In the genomic region with DNA sequence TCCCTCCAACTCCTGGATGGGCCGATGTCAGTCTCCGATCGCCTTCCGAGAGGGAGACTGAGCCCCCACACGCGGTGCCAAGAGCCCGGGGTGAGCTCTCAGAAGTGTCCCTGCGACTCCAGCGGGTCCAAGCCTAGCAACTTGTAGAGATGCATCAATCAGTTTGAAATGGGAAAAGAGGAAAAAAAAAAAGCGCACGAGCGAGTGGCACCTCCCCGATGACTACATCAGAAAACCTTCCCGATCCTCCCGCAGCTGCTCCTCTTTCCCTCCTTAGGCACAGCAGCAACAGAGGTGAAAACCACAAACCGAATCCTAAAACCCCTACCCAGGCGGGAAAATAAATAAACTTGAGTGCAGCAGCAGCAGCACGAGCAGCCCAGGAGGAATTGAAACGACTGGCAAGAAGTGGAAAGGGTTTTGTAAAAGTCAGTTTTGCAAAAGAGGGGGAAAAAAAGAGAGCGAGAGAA, we compare ENCODE assay signal across 8 cellular contexts. TPM values are rescaled to one million over a fixed set of nuclear protein-coding genes. Genes with fewer than 3 reads are reported as not detected.
DNase-seq lines count a peak whose midpoint lies in the region; ATAC-seq, FAIRE-seq and TF ChIP-seq lines count a peak whose summit lies in the region.

No MANE protein-coding gene starts in this region.

- peak overlapping the region; percentile 57 for H2AFZ ChIP-seq in mammary epithelial cell (ENCODE audit: low read depth, low read length)
- no peak overlapping the region for H2AFZ ChIP-seq in HepG2 (ENCODE audit: low read length)

- no peak for FAIRE-seq in HepG2 (lab: Jason Lieb, UNC)

- in situ Hi-C loops in mammary epithelial cell (cut with MboI; ENCODE audit: low sequenced_read_pairs in 2 of 2), result loop anchor here in 1 of 2 donors (10.0 to 25.0 kb wide), 3 partner anchors 209 to 387 kb away; no protein-coding TSS in a partner anchor
- in situ Hi-C loops in HepG2 (cut with HindIII; ENCODE audit: extremely low pct_ligation_motif_present, low pct_unique_long_range_greater_than_20kb), result no loop called here

- ATAC-seq in HepG2, result no peak

- TF ChIP-seq POLR2A in HepG2 (IDR thresholded peaks at IDR 0.05; ENCODE audit: insufficient read depth in 1 of 2, low read depth in 2 of 2, low read length in 2 of 2), result no peak

- no peaks in the 10 kb centered on the region for H3K27me3 ChIP-seq in mammary epithelial cell (ENCODE audit: insufficient read depth, low read length)
- peaks cover 0 to 39% of the 10 kb centered on the region in 2 experiments; a peak in 4 of 5 replicates for H3K27me3 ChIP-seq in HepG2 (ENCODE audit: control insufficient read depth in 1 of 2, insufficient read depth in 2 of 2, low read length in 2 of 2)

- DNase-seq in COLO668 (lab: John Stamatoyannopoulos, UW; ENCODE audit: unreplicated experiment) (peak; percentile 52), HFF-Myc (ENCODE audit: extremely low read depth, low read depth) (no peak), NCI-H82 (lab: John Stamatoyannopoulos, UW) (peak; percentile 72), mammary epithelial cell (peak; percentile 86), HepG2 (ENCODE audit: low spot score) (no peak), GM10248 (ENCODE audit: extremely low spot score) (no peak)
- DNase-seq in activated CD4-positive, alpha-beta T cell treated with anti-CD3 and anti-CD28 coated beads for 4 hours, result no peak

- peaks cover 24% of the 10 kb centered on the region for H3K4me1 ChIP-seq in mammary epithelial cell (ENCODE audit: insufficient read depth, low read length)
- peaks cover 15% of the 10 kb centered on the region for H3K4me1 ChIP-seq in HepG2 (ENCODE audit: insufficient read depth, low read length)

- H3K36me3 ChIP-seq in mammary epithelial cell (ENCODE audit: insufficient read depth, low read length), result no peaks in the 10 kb centered on the region
- H3K36me3 ChIP-seq in HepG2 (replicated peaks in 1 of 2; ENCODE audit: control insufficient read depth in 1 of 2, insufficient read depth in 2 of 2, low read length in 2 of 2), result no peaks in the 10 kb centered on the region

- H4K20me1 ChIP-seq in mammary epithelial cell (ENCODE audit: insufficient read depth, low read length) (no peaks in the 10 kb centered on the region), HepG2 (ENCODE audit: insufficient read depth, low read length) (no peaks in the 10 kb centered on the region)

- BruUV-seq in mammary epithelial cell (replicated peaks; lab: Mats Ljungman, UMichigan), result no TSS peak
- no TSS peak for BruUV-seq in HepG2 (replicated peaks; lab: Mats Ljungman, UMichigan)

- no peak for TF ChIP-seq RAD21 in HepG2 (CRISPR knock-in tag; IDR thresholded peaks at IDR 0.05)

- peaks cover 49% of the 10 kb centered on the region for H3K79me2 ChIP-seq in mammary epithelial cell (ENCODE audit: insufficient read depth, low read length)
- H3K79me2 ChIP-seq in HepG2 (ENCODE audit: insufficient read depth, low read length), result no peaks in the 10 kb centered on the region

- no peaks in the 10 kb centered on the region for H3K9me3 ChIP-seq in mammary epithelial cell (replicated peaks; ENCODE audit: insufficient read depth, low read length)
- H3K9me3 ChIP-seq in HepG2 (ENCODE audit: low read length), result no peaks in the 10 kb centered on the region

- H3K27ac ChIP-seq in mammary epithelial cell (ENCODE audit: insufficient read depth, low read depth, low read length), result peak overlapping the region; percentile 87
- H3K27ac ChIP-seq in HepG2 (ENCODE audit: extremely low read length, insufficient read depth, low read length), result no peak overlapping the region
- H3K27ac ChIP-seq in temporal lobe (ENCODE audit: low read depth, low read length), result peak overlapping the region; percentile 44

- TF ChIP-seq EP300 in HepG2 (IDR thresholded peaks at IDR 0.05; ENCODE audit: low read depth in 2 of 2, low read length in 2 of 2) (no peak), HepG2 (CRISPR knock-in tag; IDR thresholded peaks at IDR 0.05; ENCODE audit: borderline replicate concordance) (no peak)

- POLR2A ChIA-PET in HepG2 (lab: Yijun Ruan, JAX) (no interaction called here), GM10248 (lab: Yijun Ruan, JAX) (no interaction called here)

- dilution Hi-C loops in mammary epithelial cell (cut with HindIII; ENCODE audit: low sequenced_read_pairs), result loop anchor here (25.0 kb wide), 1 partner anchor 209 kb away; no protein-coding TSS in a partner anchor

- H3K9ac ChIP-seq in mammary epithelial cell (ENCODE audit: insufficient read depth, low read length) (peak overlapping the region; percentile 89), HepG2 (ENCODE audit: insufficient read depth, low read depth, low read length) (no peak overlapping the region)

- no peak for TF ChIP-seq CTCF in HFF-Myc (IDR thresholded peaks at IDR 0.05; ENCODE audit: low read depth, low read length, missing control alignments)
- no peak for TF ChIP-seq CTCF in mammary epithelial cell (conservative IDR thresholded peaks at IDR 0.05 in 1 of 2, IDR thresholded peaks at IDR 0.05 in 1 of 2; ENCODE audit: extremely low read depth in 1 of 2, insufficient read depth in 1 of 2, low read depth in 1 of 2, low read length in 2 of 2)
- no peak for TF ChIP-seq CTCF in HepG2 (CRISPR knock-in tag; IDR thresholded peaks at IDR 0.05)
- TF ChIP-seq CTCF in GM10248 (IDR thresholded peaks at IDR 0.05; ENCODE audit: control extremely low read depth, extremely low read depth, low read depth, missing control alignments), result no peak

- H3K4me3 ChIP-seq in HFF-Myc (replicated peaks; ENCODE audit: low read depth, low read length) (peak overlapping the region; percentile 30), mammary epithelial cell (replicated peaks in 1 of 3; ENCODE audit: insufficient read depth in 1 of 3, low read depth in 2 of 3, low read length in 3 of 3) (peak overlapping the region; percentile 75 to 92 (median 84)), HepG2 (replicated peaks in 1 of 3; ENCODE audit: insufficient read depth in 1 of 3, low read depth in 2 of 3, low read length in 3 of 3) (peak overlapping the region in 1 of 3 experiments; percentile 71; a peak in 2 of 6 replicates)

- CTCF ChIA-PET in mammary epithelial cell (lab: Charles Lee; ENCODE audit: low non-redundant PET) (no interaction called here), HepG2 (lab: Yijun Ruan, JAX; ENCODE audit: low intra/inter-chr PET ratio, low total read pairs) (no interaction called here), GM10248 (lab: Yijun Ruan, JAX) (interaction anchor here (1.2 kb wide), 1 partner anchor 19 kb away, joined by 4 read pairs; no protein-coding TSS in a partner anchor)

- intact Hi-C loops in mammary epithelial cell (cut with micrococcal nuclease), result loop anchor here (1.0 to 10.0 kb wide), 8 partner anchors 114 to 1217 kb away; no protein-coding TSS in a partner anchor
- intact Hi-C loops in HepG2 (cut with micrococcal nuclease; ENCODE audit: unreplicated experiment), result loop anchor here (5.0 to 10.0 kb wide), 2 partner anchors 673 to 1404 kb away; no protein-coding TSS in a partner anchor

- H3K4me2 ChIP-seq in mammary epithelial cell (ENCODE audit: insufficient read depth, low read depth, low read length) (peak overlapping the region; percentile 92), HepG2 (ENCODE audit: low read depth, low read length) (peak overlapping the region; percentile 89; the same call in 1 of the 2 replicates)

- 0% methylated on average over 8 of the region's 20 CpGs for WGBS in mammary epithelial cell (ENCODE audit: low coverage, missing lambda C conversion rate)
- 42% methylated on average over 19 of the region's 20 CpGs for WGBS in HepG2 (ENCODE audit: low lambda C conversion rate)

RNA-seq across cellular contexts. Expression of a gene that starts 1.0 kb away (rescaled TPM):
- total RNA-seq in mammary epithelial cell (10 to 100 TPM; 21.6 to 27.8 TPM), HepG2 (2016; rRNA removed; fragmentation: Illumina TruSeq; extraction: Trizol) (not detected in 2 replicates), temporal lobe (17.0 TPM)
- polyA plus RNA-seq in mammary epithelial cell (7.5 TPM), HepG2 (2011; rRNA removed) (not detected in 2 replicates)
- polyA minus RNA-seq in mammary epithelial cell, result 159 TPM
- not detected in 2 replicates for total RNA-seq in HepG2 (2016; cell fraction: cytosol; rRNA removed; fragmentation: Illumina TruSeq; extraction: Trizol; ENCODE audit: low read depth)
- not detected in 2 replicates for total RNA-seq in HepG2 (2016; cell fraction: insoluble cytoplasmic fraction; rRNA removed; fragmentation: Illumina TruSeq; extraction: Trizol)
- total RNA-seq in HepG2 (2016; cell fraction: membrane; rRNA removed; fragmentation: Illumina TruSeq; extraction: Trizol), result not detected in 2 replicates
- total RNA-seq in HepG2 (2016; cell fraction: nucleus; rRNA removed; fragmentation: Illumina TruSeq; extraction: Trizol), result not detected in 2 replicates
- polyA plus RNA-seq in HepG2 (2011; cell fraction: cytosol; rRNA removed), result not detected in 2 replicates
- polyA plus RNA-seq in HepG2 (2011; cell fraction: nucleus; rRNA removed), result not detected in 2 replicates
- not detected in 2 replicates for polyA plus RNA-seq in HepG2 (2012)
- polyA plus RNA-seq in HepG2 (2016; cell fraction: cytosol; fragmentation: Illumina TruSeq; extraction: Trizol; ENCODE audit: low read depth), result not detected in 2 replicates
- polyA plus RNA-seq in HepG2 (2016; cell fraction: insoluble cytoplasmic fraction; fragmentation: Illumina TruSeq; extraction: Trizol; ENCODE audit: low read depth), result not detected in 2 replicates
- polyA plus RNA-seq in HepG2 (2016; cell fraction: membrane; fragmentation: Illumina TruSeq; extraction: Trizol; ENCODE audit: low read depth), result not detected in 2 replicates
- not detected in 2 replicates for polyA plus RNA-seq in HepG2 (2016; cell fraction: nucleus; fragmentation: Illumina TruSeq; extraction: Trizol; ENCODE audit: insufficient read depth, low read depth)
- 9.8 TPM in 1 of 2 replicates, not detected in the other for polyA minus RNA-seq in HepG2 (2011; rRNA and poly(A)+ RNA removed; ENCODE audit: low replicate concordance)
- not detected in 2 replicates for polyA minus RNA-seq in HepG2 (2011; cell fraction: cytosol; rRNA and poly(A)+ RNA removed)
- polyA minus RNA-seq in HepG2 (2011; cell fraction: nucleus; rRNA and poly(A)+ RNA removed), result not detected in 2 replicates

Comparison
In these comparisons a context has a peak if more than half of its experiments do, and no peak if none do; other contexts are left out.
1. DNase-seq: peak in COLO668 (single experiment), NCI-H82 (single experiment) and mammary epithelial cell (single experiment); none in HFF-Myc (single experiment), HepG2 (single experiment), GM10248 (single experiment) and activated CD4-positive, alpha-beta T cell treated with anti-CD3 and anti-CD28 coated beads for 4 hours (0 of 2).
2. RNA of a gene that starts 1.0 kb away (total RNA-seq): 21.6 to 27.8 TPM in mammary epithelial cell and 17.0 TPM in temporal lobe (single experiment); not detected in HepG2; every median in the first group is over 10 times any median in the second.